ENCODE assay signal across 23 cellular contexts in the genomic region with DNA sequence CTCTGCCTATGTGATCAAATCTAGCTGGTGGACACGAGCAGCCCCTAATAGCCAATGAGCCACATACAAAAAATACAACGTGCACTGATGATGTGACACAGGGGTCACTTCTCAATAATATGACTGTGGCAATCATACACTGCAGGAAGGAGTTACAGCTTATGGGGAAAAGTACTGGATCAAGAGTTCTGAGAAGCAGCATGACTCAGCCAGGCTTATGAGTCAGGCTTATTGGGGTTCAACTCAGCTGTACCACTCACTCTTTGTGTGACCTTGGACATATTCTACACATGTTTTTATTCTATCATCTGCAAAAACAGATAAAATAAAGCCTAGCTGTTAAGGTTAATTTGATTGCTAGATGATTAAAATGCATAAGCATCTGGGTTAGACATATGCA.
DNase-seq lines count a peak whose midpoint lies in the region; TF ChIP-seq lines count a peak whose summit lies in the region.
"Had no signal": no experiment of that assay in that cellular context is flagged by ENCODE, and none has a peak within 500 bp of the region (broad histone marks: within the 10 kb centered on the region; RNA-seq: fewer than 3 reads in every experiment).

No MANE protein-coding gene starts in this region.

- no peak overlapping the region for H2BK5ac ChIP-seq in H9 (ENCODE audit: insufficient read length, low read length)

- no peak overlapping the region for H3K27ac ChIP-seq in H9 (ENCODE audit: insufficient read length, low read depth, low read length)
- H3K27ac ChIP-seq: right atrium auricular region, tibial nerve had no signal

- H3K27me3 Mint-ChIP-seq in H9 (ENCODE audit: low read depth) = no peaks in the 10 kb centered on the region
- H3K27me3 Mint-ChIP-seq in CD14-positive monocyte (ENCODE audit: low read depth in 3 of 3) = peaks cover 0 to 2% (median 0%) of the 10 kb centered on the region in 3 donors
- H3K27me3 Mint-ChIP-seq: activated B cell treated with CpG ODN at 0.5 μM for 24 hours; activated naive CD8-positive, alpha-beta T cell treated with anti-CD3 and anti-CD28 coated beads for 36 hours; CD4-positive, alpha-beta T cell; central memory CD8-positive, alpha-beta T cell; T-helper 17 cell had no signal

- no peak overlapping the region for H2BK12ac ChIP-seq in H9 (ENCODE audit: insufficient read length, low read depth, low read length)

- no peak overlapping the region for H3K23ac ChIP-seq in H9 (ENCODE audit: insufficient read length, low read depth, low read length)

- H2BK20ac ChIP-seq in H9 (ENCODE audit: low read depth, low read length, poor library complexity, severe bottlenecking) = no peak overlapping the region

- H3T11ph ChIP-seq in H9 (ENCODE audit: low read length) = no peak overlapping the region

- no peak overlapping the region for H2BK120ac ChIP-seq in H9 (ENCODE audit: low read depth, low read length, poor library complexity, severe bottlenecking)

- H3K27ac Mint-ChIP-seq in H9 (no peak overlapping the region), CD14-positive monocyte (no peak overlapping the region)
- H3K27ac Mint-ChIP-seq: activated B cell treated with CpG ODN at 0.5 μM for 24 hours; activated naive CD8-positive, alpha-beta T cell treated with anti-CD3 and anti-CD28 coated beads for 36 hours; activated T-helper 1 cell treated with anti-CD3 and anti-CD28 coated beads, Interleukin-12 subunit alpha, Interleukin-12 subunit beta, Interleukin-2, Interleukin-4 antibody, amounts not matched to agents 30 ng/mL and 10 ng/mL and 1 ng/mL, durations not matched to agents 14 hours and 24 hours and 36 hours; CD4-positive, alpha-beta T cell; T-helper 17 cell had no signal

- no peak overlapping the region for H4K91ac ChIP-seq in H9 (ENCODE audit: insufficient read length, low read depth, low read length)

- DNase-seq in Caki2 (ENCODE audit: low read depth) (peak; percentile 0), RKO (ENCODE audit: low spot score) (peak; percentile 1), choroid plexus epithelial cell (ENCODE audit: low read depth) (peak; percentile 61), kidney tubule cell (ENCODE audit: low spot score) (peak; percentile 51), NCI-H526 (lab: John Stamatoyannopoulos, UW) (no peak), H9 (no peak), CD14-positive monocyte (ENCODE audit: low spot score) (no peak)
- DNase-seq in activated CD8-positive, alpha-beta memory T cell treated with anti-CD3 and anti-CD28 coated beads, Interleukin-2, amount 50 U/mL, for 48 hours = no peak
- DNase-seq: activated B cell treated with CpG ODN at 0.5 μM for 24 hours; activated naive CD8-positive, alpha-beta T cell treated with anti-CD3 and anti-CD28 coated beads for 36 hours; CD4-positive, alpha-beta T cell; DMS79; MG63; NCI-H1694 treated with DMSO at 0.1 percent for 48 hours; NCI-H510A; SIG-M5; stimulated activated naive CD4-positive, alpha-beta T cell treated with Interleukin-2 at 50 U/mL for 16 hours; T-helper 17 cell had no signal

- H3K4me2 ChIP-seq in H9 (ENCODE audit: insufficient read depth, insufficient read length, low read length) = no peak overlapping the region

- no peaks in the 10 kb centered on the region for H3K79me2 ChIP-seq in H9 (ENCODE audit: insufficient read depth, low read length)

- in situ Hi-C loops in Caki2 (cut with HindIII; ENCODE audit: low pct_unique_long_range_greater_than_20kb, low sequenced_read_pairs) = no loop called here

- no peaks in the 10 kb centered on the region for H4K20me1 ChIP-seq in H9 (ENCODE audit: control insufficient read depth, insufficient read depth, insufficient read length)

- H3K79me1 ChIP-seq in H9 (ENCODE audit: insufficient read depth, low read depth, low read length, poor library complexity, severe bottlenecking) = no peaks in the 10 kb centered on the region

- no peak overlapping the region for H3K4me3 ChIP-seq in choroid plexus epithelial cell (ENCODE audit: low read depth, low read length)
- H3K4me3 ChIP-seq: MG63, right atrium auricular region, tibial nerve had no signal

- peaks cover 0 to 1% (median 0%) of the 10 kb centered on the region in 3 experiments; a peak in 1 of 7 replicates for H3K36me3 Mint-ChIP-seq in H9 (ENCODE audit: insufficient read depth in 1 of 3, low read depth in 3 of 3)
- no peaks in the 10 kb centered on the region for H3K36me3 Mint-ChIP-seq in CD14-positive monocyte
- H3K36me3 Mint-ChIP-seq: activated naive CD8-positive, alpha-beta T cell treated with anti-CD3 and anti-CD28 coated beads for 36 hours had no signal

- no peak overlapping the region for H2AK5ac ChIP-seq in H9 (ENCODE audit: insufficient read length, low read length)

- no peak overlapping the region for H4K5ac ChIP-seq in H9 (ENCODE audit: insufficient read length, low read depth, low read length)

- intact Hi-C loops in CD14-positive monocyte (cut with micrococcal nuclease) = no loop called here

- H3K27me3 ChIP-seq in H9 (ENCODE audit: insufficient read depth, low read length) = no peaks in the 10 kb centered on the region
- H3K27me3 ChIP-seq: MG63, right atrium auricular region, tibial nerve had no signal

- no peak overlapping the region for H2AFZ ChIP-seq in H9 (ENCODE audit: low read length)

- no peaks in the 10 kb centered on the region for H3K23me2 ChIP-seq in H9 (ENCODE audit: insufficient read length, low read depth, low read length, poor library complexity, severe bottlenecking)

- H3K9me3 Mint-ChIP-seq in H9 (no peaks in the 10 kb centered on the region; a peak in 1 of 5 replicates), CD14-positive monocyte (peaks cover 0 to 8% (median 1%) of the 10 kb centered on the region in 7 donors)
- H3K9me3 Mint-ChIP-seq: neural crest cell had no signal

- H3K4me1 Mint-ChIP-seq in H9 = peaks cover 30% of the 10 kb centered on the region in 2 experiments
- no peaks in the 10 kb centered on the region for H3K4me1 Mint-ChIP-seq in CD14-positive monocyte
- H3K4me1 Mint-ChIP-seq: activated B cell treated with CpG ODN at 0.5 μM for 24 hours; activated naive CD8-positive, alpha-beta T cell treated with anti-CD3 and anti-CD28 coated beads for 36 hours; central memory CD8-positive, alpha-beta T cell; neural crest cell; T-helper 17 cell had no signal

- no peak overlapping the region for H2BK15ac ChIP-seq in H9 (ENCODE audit: low read depth, low read length)

- H3K56ac ChIP-seq in H9 (ENCODE audit: insufficient read length, low read depth, low read length) = no peak overlapping the region

- no peak overlapping the region for H3K9ac ChIP-seq in H9 (ENCODE audit: extremely low read depth, insufficient read length, low read length)

- TF ChIP-seq CTCF in choroid plexus epithelial cell (conservative IDR thresholded peaks at IDR 0.05; ENCODE audit: low read depth, low read length) (no peak), H9 (conservative IDR thresholded peaks at IDR 0.05) (no peak), CD14-positive monocyte (IDR thresholded peaks at IDR 0.05) (no peak)

- no peak overlapping the region for H3K4ac ChIP-seq in H9 (ENCODE audit: low read depth, low read length)

- H3K9me3 ChIP-seq in H9 (ENCODE audit: control insufficient read depth, low read depth, low read length) = no peaks in the 10 kb centered on the region
- H3K9me3 ChIP-seq: MG63, right atrium auricular region, tibial nerve had no signal

- H3K4me1 ChIP-seq in H9 (ENCODE audit: insufficient read depth, low read length) = peaks cover 10% of the 10 kb centered on the region
- H3K4me1 ChIP-seq: right atrium auricular region, tibial nerve had no signal

- no peak overlapping the region for H4K8ac ChIP-seq in H9 (replicated peaks; ENCODE audit: insufficient read length, low read depth, low read length)

- H3K18ac ChIP-seq in H9 (ENCODE audit: insufficient read length, low read depth, low read length) = no peak overlapping the region

- no CpG with 5 or more reads among the region's 2 CpGs for WGBS in H9 (ENCODE audit: extremely low coverage, insufficient read length, low lambda C conversion rate)

- H3K14ac ChIP-seq in H9 (ENCODE audit: insufficient read depth, low read length) = no peak overlapping the region

- H3K4me3 Mint-ChIP-seq in H9 (no peak overlapping the region), CD14-positive monocyte (no peak overlapping the region)
- H3K4me3 Mint-ChIP-seq: activated B cell treated with CpG ODN at 0.5 μM for 24 hours; activated naive CD8-positive, alpha-beta T cell treated with anti-CD3 and anti-CD28 coated beads for 36 hours; activated T-helper 1 cell treated with anti-CD3 and anti-CD28 coated beads, Interleukin-12 subunit alpha, Interleukin-12 subunit beta, Interleukin-2, Interleukin-4 antibody, amounts not matched to agents 30 ng/mL and 10 ng/mL and 1 ng/mL, durations not matched to agents 14 hours and 24 hours and 36 hours; CD4-positive, alpha-beta T cell; central memory CD8-positive, alpha-beta T cell; neural crest cell; T-helper 17 cell had no signal

Comparison
In these comparisons a context has a peak if more than half of its experiments do, and no peak if none do; other contexts are left out.
1. DNase-seq: peak in Caki2 (single experiment), RKO (single experiment), choroid plexus epithelial cell (single experiment) and kidney tubule cell (single experiment); none in activated CD8-positive, alpha-beta memory T cell treated with anti-CD3 and anti-CD28 coated beads, Interleukin-2, amount 50 U/mL, for 48 hours (single experiment), NCI-H526 (0 of 2), H9 (single experiment) and CD14-positive monocyte (single experiment).